Comparison of ENCODE assay signal across 9 cellular contexts in the genomic region with DNA sequence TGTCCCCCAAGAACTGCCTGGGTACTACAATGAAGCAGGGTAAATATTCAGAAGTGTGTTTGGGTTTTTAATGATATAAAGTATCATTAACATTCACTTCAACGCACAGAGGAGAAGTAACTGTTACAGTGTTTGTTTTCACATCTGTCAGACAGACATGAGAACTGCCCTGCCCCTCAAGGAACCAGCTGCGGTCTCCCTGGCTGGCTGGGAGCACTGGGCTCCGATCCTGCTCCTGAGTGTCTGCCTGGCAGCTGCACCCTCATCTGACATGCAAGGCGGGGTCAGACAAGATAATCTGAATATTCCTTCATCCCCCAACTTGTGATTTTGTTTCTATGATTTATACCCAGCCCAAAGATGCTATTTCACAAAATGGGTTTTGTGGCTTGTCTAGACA.
A peak's percentile ranks its signal among the peaks of the same experiment; 100 is the strongest.
DNase-seq lines count a peak whose midpoint lies in the region; ATAC-seq, FAIRE-seq and TF ChIP-seq lines count a peak whose summit lies in the region.
"Had no signal": no experiment of that assay in that cellular context is flagged by ENCODE, and none has a peak within 500 bp of the region (broad histone marks: within the 10 kb centered on the region; RNA-seq: fewer than 3 reads in every experiment).

No MANE protein-coding gene starts in this region.

- H3K4me2 ChIP-seq in H1 (ENCODE audit: insufficient read depth in 1 of 2, low read depth in 2 of 2, low read length in 2 of 2): peak overlapping the region; percentile 46 to 51; a peak in 2 of 4 replicates

- H3K23ac ChIP-seq in H1 (ENCODE audit: insufficient read length): no peak overlapping the region

- 0 out of 2 replicates have a peak overlapping the region, but pooled peaks have one; percentile 52 for H2BK5ac ChIP-seq in H1 (ENCODE audit: low read depth, low read length)

- no peak overlapping the region for H4K91ac ChIP-seq in H1 (replicated peaks; ENCODE audit: insufficient read length, low read length)

- no peaks in the 10 kb centered on the region for H3K9me3 ChIP-seq in Caco-2
- H3K9me3 ChIP-seq in H1 (ENCODE audit: insufficient read depth in 2 of 2, low read depth in 1 of 2, low read length in 1 of 2): no peaks in the 10 kb centered on the region

- CTCF ChIA-PET in Caco-2 (lab: Charles Lee): no interaction called here
- CTCF ChIA-PET in H1 (lab: Charles Lee; ENCODE audit: partially characterized antibody): interaction anchor here (1.2 to 3.0 kb wide), 6 partner anchors 10 to 107 kb away, joined by 3 to 31 read pairs (median 4); no protein-coding TSS in a partner anchor

- TF ChIP-seq EP300 in H1 (IDR thresholded peaks at IDR 0.05; ENCODE audit: borderline replicate concordance in 1 of 2, low read depth in 2 of 2, low read length in 2 of 2): no peak

- H4K5ac ChIP-seq in H1 (ENCODE audit: insufficient read length, low read depth, low read length): no peak overlapping the region

- peaks cover 12% of the 10 kb centered on the region for H3K4me1 Mint-ChIP-seq in Caco-2 (ENCODE audit: low read depth, unreplicated experiment)

- TF ChIP-seq POLR2A in H1 (IDR thresholded peaks at IDR 0.05; ENCODE audit: control extremely low read depth in 1 of 2, low read depth in 2 of 2, low read length in 2 of 2): no peak

- H2BK120ac ChIP-seq in H1 (replicated peaks; ENCODE audit: low read depth, low read length): no peak overlapping the region

- H3K9me3 Mint-ChIP-seq in Caco-2 (ENCODE audit: unreplicated experiment): no peaks in the 10 kb centered on the region

- peak overlapping the region; percentile 0; the same call in 1 of the 2 replicates for H3K4me3 ChIP-seq in Caco-2 (ENCODE audit: low read depth, low read length)
- no peak overlapping the region; a peak in 1 of 8 replicates for H3K4me3 ChIP-seq in H1 (ENCODE audit: extremely low read depth in 1 of 4, insufficient read depth in 2 of 4, low read depth in 3 of 4, low read length in 4 of 4)

- WGBS in H1 (ENCODE audit: extremely low coverage in 1 of 2, insufficient coverage in 1 of 2, insufficient read length in 1 of 2, insufficient replicate concordance in 2 of 2, low coverage in 1 of 2, low lambda C conversion rate in 2 of 2, missing lambda C conversion rate in 1 of 2), 2 experiments: 87% methylated on average over 4 of the region's 4 CpGs; no CpG with 5 or more reads in 1 of the 2 experiments

- peak overlapping the region; percentile 82 for H3K4me3 Mint-ChIP-seq in Caco-2 (ENCODE audit: unreplicated experiment)

- no peak for FAIRE-seq in H1 (lab: Jason Lieb, UNC)

- no peaks in the 10 kb centered on the region for H3K27me3 ChIP-seq in Caco-2 (replicated peaks; ENCODE audit: control insufficient read depth, insufficient read depth, low read length)
- H3K27me3 ChIP-seq in H1 (replicated peaks in 1 of 4; ENCODE audit: control insufficient read depth in 3 of 4, extremely low read depth in 1 of 4, insufficient read depth in 3 of 4, low read length in 3 of 4): no peaks in the 10 kb centered on the region

- peaks cover 2% of the 10 kb centered on the region; the same call in 1 of the 2 replicates for H3K23me2 ChIP-seq in H1 (ENCODE audit: low read depth, low read length)

- intact Hi-C loops in Caco-2 (cut with micrococcal nuclease; ENCODE audit: unreplicated experiment): loop anchor here (5.0 kb wide), 4 partner anchors 75 to 565 kb away; a partner anchor contains a TSS

- H3K27ac ChIP-seq in H1 (ENCODE audit: low read depth, low read length): no peak overlapping the region

- no peak overlapping the region for H2AK5ac ChIP-seq in H1 (ENCODE audit: low read depth, low read length)

- H3K9ac ChIP-seq in H1 (replicated peaks in 1 of 4; ENCODE audit: extremely low read depth in 1 of 4, low read depth in 3 of 4, low read length in 3 of 4): no peak overlapping the region

- TF ChIP-seq CTCF in Caco-2 (IDR thresholded peaks at IDR 0.05; ENCODE audit: insufficient read depth in 1 of 2, low read depth in 1 of 2, low read length in 1 of 2, severe bottlenecking in 1 of 2, unreplicated experiment in 1 of 2) (no peak), H1 (IDR thresholded peaks at IDR 0.05; ENCODE audit: control extremely low read depth in 1 of 3, insufficient read depth in 1 of 3, low read depth in 1 of 3, low read length in 3 of 3) (no peak)

- POLR2A ChIA-PET in Caco-2 (lab: Charles Lee) (no interaction called here), H1 (lab: Charles Lee; ENCODE audit: partially characterized antibody) (no interaction called here)

- H3K4ac ChIP-seq in H1 (replicated peaks; ENCODE audit: insufficient read length, low read depth, low read length): no peak overlapping the region

- H3K79me1 ChIP-seq in H1 (ENCODE audit: low read depth, low read length): no peaks in the 10 kb centered on the region; the same call in 1 of the 2 replicates

- no peaks in the 10 kb centered on the region for H4K20me1 ChIP-seq in H1 (replicated peaks in 1 of 2; ENCODE audit: control insufficient read depth in 1 of 2, insufficient read depth in 2 of 2, low read length in 2 of 2)

- no peak for TF ChIP-seq RAD21 in H1 (IDR thresholded peaks at IDR 0.05 in 1 of 2, conservative IDR thresholded peaks at IDR 0.05 in 1 of 2; ENCODE audit: low read depth in 2 of 2, low read length in 2 of 2)

- no peak overlapping the region for H3K56ac ChIP-seq in H1 (replicated peaks; ENCODE audit: insufficient read length, low read depth, low read length)

- H3K36me3 Mint-ChIP-seq in Caco-2 (ENCODE audit: insufficient read depth, unreplicated experiment): no peaks in the 10 kb centered on the region

- 0 out of 2 replicates have a peak overlapping the region, but pooled peaks have one; percentile 89 for H3K18ac ChIP-seq in H1 (ENCODE audit: extremely low read depth, low read length)

- H3K36me3 ChIP-seq in Caco-2 (ENCODE audit: control insufficient read depth, insufficient read depth, low read length) (no peaks in the 10 kb centered on the region), H1 (ENCODE audit: control insufficient read depth in 2 of 4, insufficient read depth in 4 of 4, low read length in 3 of 4) (no peaks in the 10 kb centered on the region)

- 0 out of 2 replicates have a peak overlapping the region, but pooled peaks have one; percentile 50 for H2BK12ac ChIP-seq in H1 (ENCODE audit: low read depth, low read length)

- H3K27ac Mint-ChIP-seq in Caco-2 (ENCODE audit: unreplicated experiment): peak overlapping the region; percentile 94

- H3K14ac ChIP-seq in H1 (ENCODE audit: insufficient read length): no peak overlapping the region

- H3K79me2 ChIP-seq in H1 (ENCODE audit: control insufficient read depth in 1 of 2, insufficient read depth in 2 of 2, low read length in 2 of 2): no peaks in the 10 kb centered on the region

- no peak overlapping the region for H2BK15ac ChIP-seq in H1 (ENCODE audit: low read length)

- ATAC-seq in GM21825 (IDR thresholded peaks at IDR 0.05; ENCODE audit: unreplicated experiment): no peak

- H3K4me1 ChIP-seq in Caco-2: peaks cover 28% of the 10 kb centered on the region
- peaks cover 15 to 32% (median 21%) of the 10 kb centered on the region in 4 experiments for H3K4me1 ChIP-seq in H1 (replicated peaks in 1 of 4; ENCODE audit: control insufficient read depth in 3 of 4, insufficient read depth in 4 of 4, low read length in 3 of 4)

- DNase-seq in Caco-2 (no peak), NCI-H446 treated with DMSO at 0.1 percent for 48 hours (lab: John Stamatoyannopoulos, UW) (peak; percentile 39), H1 (ENCODE audit: low read depth in 1 of 2, low spot score in 2 of 2) (no peak), occipital lobe (lab: John Stamatoyannopoulos, UW) (peak; percentile 27), NCI-H2227 (lab: John Stamatoyannopoulos, UW; ENCODE audit: unreplicated experiment) (no peak), NCI-H1436 (lab: John Stamatoyannopoulos, UW) (no peak)
- no peak for DNase-seq in stimulated activated CD4-positive, alpha-beta T cell treated with anti-CD3 and anti-CD28 coated beads, Interleukin-2, amount 100 ng/mL, for 48 hours
- DNase-seq: NK-92 treated with Interleukin-12 subunit alpha and Interleukin-12 subunit beta, amount 100 ng/mL, for 24 hours had no signal

- no peak overlapping the region for H2BK20ac ChIP-seq in H1 (ENCODE audit: low read length)

- BruUV-seq in Caco-2 (replicated peaks; lab: Mats Ljungman, UMichigan): no TSS peak

- H4K8ac ChIP-seq in H1 (ENCODE audit: extremely low read depth, insufficient read depth, low read length): no peak overlapping the region

- H2AFZ ChIP-seq in H1 (ENCODE audit: low read length): no peak overlapping the region

- no peaks in the 10 kb centered on the region for H3K27me3 Mint-ChIP-seq in Caco-2 (ENCODE audit: insufficient read depth, unreplicated experiment)

TF ChIP-seq in H1, 55 proteins besides CTCF, POLR2A, EP300 and RAD21:
- TF ChIP-seq, protein P1, sequence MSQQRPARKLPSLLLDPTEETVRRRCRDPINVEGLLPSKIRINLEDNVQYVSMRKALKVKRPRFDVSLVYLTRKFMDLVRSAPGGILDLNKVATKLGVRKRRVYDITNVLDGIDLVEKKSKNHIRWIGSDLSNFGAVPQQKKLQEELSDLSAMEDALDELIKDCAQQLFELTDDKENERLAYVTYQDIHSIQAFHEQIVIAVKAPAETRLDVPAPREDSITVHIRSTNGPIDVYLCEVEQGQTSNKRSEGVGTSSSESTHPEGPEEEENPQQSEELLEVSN (IDR thresholded peaks at IDR 0.05): no peak
- TF ChIP-seq CTBP2 (IDR thresholded peaks at IDR 0.05; ENCODE audit: borderline replicate concordance, insufficient read depth, insufficient read length, low read length) (no peak), ZNF274 (IDR thresholded peaks at IDR 0.05; ENCODE audit: borderline replicate concordance, extremely low read depth, low read length) (no peak), JUND (IDR thresholded peaks at IDR 0.05; ENCODE audit: low read length) (no peak)

Comparison
In these comparisons a context has a peak if more than half of its experiments do, and no peak if none do; other contexts are left out.
1. DNase-seq: peak in NCI-H446 treated with DMSO at 0.1 percent for 48 hours (single experiment) and occipital lobe (single experiment); none in Caco-2 (0 of 2), H1 (0 of 2), NCI-H2227 (single experiment), stimulated activated CD4-positive, alpha-beta T cell treated with anti-CD3 and anti-CD28 coated beads, Interleukin-2, amount 100 ng/mL, for 48 hours (0 of 2) and NCI-H1436 (single experiment).